Comparison of ENCODE assay signal across 14 cellular contexts in the genomic region with DNA sequence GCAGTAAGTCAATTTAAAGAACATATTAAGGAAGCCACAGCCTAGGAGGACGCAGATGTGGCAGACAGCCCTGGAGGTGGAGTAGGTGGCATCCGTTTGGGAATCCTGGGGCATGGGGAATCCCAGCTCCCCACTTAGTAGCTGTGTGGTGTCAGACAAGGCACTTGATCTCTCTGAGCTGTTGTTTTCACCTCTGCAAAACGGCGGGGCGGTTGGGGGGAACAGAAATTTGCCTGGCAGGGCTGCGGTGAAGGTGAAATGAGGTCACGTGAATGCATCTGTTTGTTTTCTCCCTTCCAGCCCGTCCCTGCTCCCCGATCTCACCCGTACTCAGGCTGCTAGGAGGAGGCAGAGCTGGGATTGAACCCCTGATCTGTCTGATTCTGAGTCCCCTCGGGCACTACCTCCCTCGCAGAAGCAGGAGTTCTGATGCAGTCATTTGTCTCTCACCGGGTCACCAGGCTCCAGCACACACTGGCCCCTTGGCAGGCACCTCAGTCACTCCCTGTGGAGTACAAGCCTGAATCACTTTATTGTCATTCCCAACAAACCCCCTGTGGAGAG. TPM values are rescaled to one million over a fixed set of nuclear protein-coding genes. Genes with fewer than 3 reads are reported as not detected.
DNase-seq lines count a peak whose midpoint lies in the region; ATAC-seq, FAIRE-seq and TF ChIP-seq lines count a peak whose summit lies in the region.
"Had no signal": no experiment of that assay in that cellular context is flagged by ENCODE, and none has a peak within 500 bp of the region (broad histone marks: within the 10 kb centered on the region; RNA-seq: fewer than 3 reads in every experiment).

No MANE protein-coding gene starts in this region.

- POLR2A ChIA-PET in MCF 10A (lab: Yijun Ruan, JAX), result no interaction called here

- BruUV-seq in MCF 10A (replicated peaks; lab: Mats Ljungman, UMichigan), result no TSS peak

- H3K27ac ChIP-seq in left lung, result no peak overlapping the region
- H3K27ac ChIP-seq: HL-60, parathyroid adenoma, VCaP had no signal

- ATAC-seq in T-helper 17 cell (peak; percentile 44), left lung (no peak), GM18873 (IDR thresholded peaks at IDR 0.05; ENCODE audit: low FRiP score, unreplicated experiment) (no peak)
- peak in 1 of 2 donors; percentile 8 for ATAC-seq in activated naive CD4-positive, alpha-beta T cell treated with anti-CD3 and anti-CD28 coated beads, Interleukin-2, amount 50 U/mL, for 72 hours

- no peak for DNase-seq in GM18507 (ENCODE audit: extremely low spot score, insufficient read length, low read depth)
- DNase-seq in T-helper 17 cell, result peak; percentile 39 to 65 (median 54)
- peak in 1 of 2 donors; percentile 70 for DNase-seq in activated naive CD4-positive, alpha-beta T cell treated with anti-CD3 and anti-CD28 coated beads, Interleukin-2, amount 50 U/mL, for 72 hours (ENCODE audit: low spot score in 2 of 2)
- DNase-seq in stimulated activated CD4-positive, alpha-beta T cell treated with anti-CD3 and anti-CD28 coated beads, Interleukin-2, amount 100 ng/mL, for 24 hours, result peak; percentile 61 to 70
- no peak for DNase-seq in left lung
- no peak for DNase-seq in NK-92 (lab: John Stamatoyannopoulos, UW; ENCODE audit: unreplicated experiment)
- no peak for DNase-seq in MCF 10A (ENCODE audit: unreplicated experiment)
- DNase-seq: cortex of kidney, DND-41, NCI-H2171 had no signal

- H3K9me3 ChIP-seq in T-helper 17 cell (ENCODE audit: control insufficient read depth, low read length, poor library complexity, severe bottlenecking), result no peaks in the 10 kb centered on the region
- no peaks in the 10 kb centered on the region for H3K9me3 ChIP-seq in left lung

- no peaks in the 10 kb centered on the region for H3K27me3 ChIP-seq in left lung

- H3K4me1 Mint-ChIP-seq in T-helper 17 cell (peaks cover 64% of the 10 kb centered on the region), MCF 10A (ENCODE audit: insufficient read depth, unreplicated experiment) (peaks cover 22% of the 10 kb centered on the region)

- CTCF ChIA-PET in MCF 10A (lab: Yijun Ruan, JAX), result no interaction called here

- H3K4me1 ChIP-seq in left lung, result peaks cover 0 to 49% of the 10 kb centered on the region in 2 donors
- H3K4me1 ChIP-seq: parathyroid adenoma had no signal

- H3K36me3 Mint-ChIP-seq in T-helper 17 cell (ENCODE audit: low read depth), result peaks cover 11% of the 10 kb centered on the region
- peaks cover 26 to 29% of the 10 kb centered on the region in 2 donors for H3K36me3 Mint-ChIP-seq in activated naive CD4-positive, alpha-beta T cell treated with anti-CD3 and anti-CD28 coated beads, Interleukin-2, amount 50 U/mL, for 72 hours
- peaks cover 7% of the 10 kb centered on the region for H3K36me3 Mint-ChIP-seq in MCF 10A (ENCODE audit: insufficient read depth, unreplicated experiment)

- intact Hi-C loops in left lung (cut with DNase I), result no loop called here
- intact Hi-C loops in MCF 10A (cut with micrococcal nuclease), result no loop called here

- H3K27me3 Mint-ChIP-seq in T-helper 17 cell (no peaks in the 10 kb centered on the region), MCF 10A (ENCODE audit: insufficient read depth, unreplicated experiment) (no peaks in the 10 kb centered on the region)

- peak; percentile 97 for FAIRE-seq in GM18507 (lab: Jason Lieb, UNC)

- H3K27ac Mint-ChIP-seq in T-helper 17 cell (peak overlapping the region; percentile 100), MCF 10A (ENCODE audit: low read depth, unreplicated experiment) (no peak overlapping the region)
- peak overlapping the region; percentile 47 to 70 for H3K27ac Mint-ChIP-seq in activated naive CD4-positive, alpha-beta T cell treated with anti-CD3 and anti-CD28 coated beads, Interleukin-2, amount 50 U/mL, for 72 hours

- H3K4me3 Mint-ChIP-seq in T-helper 17 cell, result peak overlapping the region; percentile 84
- no peak overlapping the region for H3K4me3 Mint-ChIP-seq in MCF 10A (ENCODE audit: unreplicated experiment)

- no peaks in the 10 kb centered on the region for H3K36me3 ChIP-seq in left lung

- H3K9me3 Mint-ChIP-seq in activated naive CD4-positive, alpha-beta T cell treated with anti-CD3 and anti-CD28 coated beads, Interleukin-2, amount 50 U/mL, for 72 hours, result no peaks in the 10 kb centered on the region
- H3K9me3 Mint-ChIP-seq in MCF 10A (ENCODE audit: unreplicated experiment), result no peaks in the 10 kb centered on the region

- TF ChIP-seq CTCF in left lung (IDR thresholded peaks at IDR 0.05), result no peak
- TF ChIP-seq CTCF in MCF 10A (IDR thresholded peaks at IDR 0.05; ENCODE audit: unreplicated experiment), result no peak

- no peak overlapping the region for H3K4me3 ChIP-seq in left lung

RNA-seq across cellular contexts. Expression of a gene that starts 2.2 kb away (rescaled TPM):
- total RNA-seq in T-helper 17 cell (100 to 1,000 TPM; 563 to 601 TPM), left lung (100 to 1,000 TPM; 185 to 513 TPM), MCF 10A (2022) (15.9 and 21.6 TPM in 2 replicates)
- 100 to 1,000 TPM; 248 to 298 TPM for total RNA-seq in activated naive CD4-positive, alpha-beta T cell treated with anti-CD3 and anti-CD28 coated beads, Interleukin-2, amount 50 U/mL, for 72 hours

RNA-seq across cellular contexts. Expression of a gene that starts 36.4 kb away (rescaled TPM):
- total RNA-seq in T-helper 17 cell (1 to 10 TPM; 2.1 to 3.7 TPM), left lung (under 1 TPM in 1 of 2 donors, not detected in 1; 0.08 TPM), MCF 10A (2022) (0.32 and 0.47 TPM in 2 replicates)
- total RNA-seq in activated naive CD4-positive, alpha-beta T cell treated with anti-CD3 and anti-CD28 coated beads, Interleukin-2, amount 50 U/mL, for 72 hours, result under 1 TPM; 0.31 to 0.66 TPM

Comparison
In these comparisons a context has a peak if more than half of its experiments do, and no peak if none do; other contexts are left out.
1. DNase-seq: peak in T-helper 17 cell (3 of 3) and stimulated activated CD4-positive, alpha-beta T cell treated with anti-CD3 and anti-CD28 coated beads, Interleukin-2, amount 100 ng/mL, for 24 hours (2 of 2); none in GM18507 (single experiment), left lung (0 of 2), NK-92 (single experiment) and MCF 10A (single experiment).